Comparison of ENCODE assay signal across 8 cellular contexts in the genomic region with DNA sequence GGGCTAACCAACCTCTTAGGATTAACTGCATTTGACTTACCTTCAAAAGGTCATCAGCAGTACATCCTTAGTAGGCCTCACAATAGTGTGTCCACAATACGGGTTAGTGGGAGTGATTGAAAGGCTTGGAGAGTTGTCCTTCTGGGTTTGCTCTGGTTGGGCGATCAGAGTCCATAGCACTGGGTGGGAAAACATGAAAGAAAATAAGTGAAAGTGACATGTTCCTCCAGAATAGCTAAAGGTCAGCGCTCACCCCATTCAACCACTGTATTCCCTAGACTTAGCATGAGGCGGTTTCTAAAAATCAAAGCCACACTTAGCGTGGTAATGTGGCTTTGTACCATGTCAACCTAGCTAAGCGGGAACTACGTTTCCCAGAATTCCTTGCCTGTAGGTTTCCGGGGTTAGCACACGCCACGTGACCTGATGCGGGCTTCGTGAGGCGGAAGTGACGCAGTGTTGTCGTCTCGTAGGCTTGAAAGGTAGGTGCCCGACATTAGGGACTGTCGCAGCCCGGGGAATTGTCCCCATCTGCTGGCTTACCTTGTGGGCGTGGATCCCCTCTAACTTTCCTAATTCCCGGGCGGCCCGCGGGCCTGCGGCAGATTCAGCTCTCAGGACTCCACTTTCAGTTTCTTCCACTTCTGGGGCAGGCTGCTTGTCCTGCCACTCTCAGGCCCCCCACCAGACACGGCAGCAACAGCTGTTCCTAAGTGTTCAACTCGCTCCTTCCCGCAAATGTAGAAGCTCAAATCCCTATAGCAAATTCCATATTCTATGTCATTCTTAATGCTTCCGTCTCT. TPM values are rescaled to one million over a fixed set of nuclear protein-coding genes. Genes with fewer than 3 reads are reported as not detected.
DNase-seq lines count a peak whose midpoint lies in the region; ATAC-seq and TF ChIP-seq lines count a peak whose summit lies in the region.

No MANE protein-coding gene starts in this region.

- no peaks in the 10 kb centered on the region for H3K9me3 ChIP-seq in iPS-18a (ENCODE audit: control insufficient read depth, low read depth, low read length)
- no peaks in the 10 kb centered on the region for H3K9me3 ChIP-seq in skeletal muscle satellite cell (replicated peaks; ENCODE audit: low read length)

- H3K9me3 Mint-ChIP-seq in MCF 10A (ENCODE audit: unreplicated experiment), result no peaks in the 10 kb centered on the region

- DNase-seq in A172 (ENCODE audit: low spot score) (peak; percentile 92), NCI-H2081 treated with DMSO at 0.1 percent for 48 hours (lab: John Stamatoyannopoulos, UW) (peak; percentile 56), UCSD-AML1 (lab: John Stamatoyannopoulos, UW; ENCODE audit: unreplicated experiment) (peak; percentile 87), MCF 10A (ENCODE audit: unreplicated experiment) (peak; percentile 89)

- H3K36me3 ChIP-seq in iPS-18a (ENCODE audit: control insufficient read depth, low read depth, low read length) (no peaks in the 10 kb centered on the region), skeletal muscle satellite cell (ENCODE audit: insufficient read depth, low read length) (no peaks in the 10 kb centered on the region)

- H3K4me2 ChIP-seq in skeletal muscle satellite cell (ENCODE audit: low read length), result peak overlapping the region; percentile 86

- H3K9ac ChIP-seq in iPS-18a (ENCODE audit: low read length), result peak overlapping the region; percentile 52
- peak overlapping the region; percentile 90 for H3K9ac ChIP-seq in skeletal muscle satellite cell (ENCODE audit: low read depth, low read length)

- CTCF ChIA-PET in MCF 10A (lab: Yijun Ruan, JAX), result interaction anchor here (0.6 to 1.4 kb wide), 8 partner anchors 9 to 212 kb away, joined by 3 to 4 read pairs (median 3); no protein-coding TSS in a partner anchor

- H3K4me3 ChIP-seq in iPS-18a (ENCODE audit: low read length), result peak overlapping the region; percentile 75
- H3K4me3 ChIP-seq in skeletal muscle satellite cell (ENCODE audit: low read length), result peak overlapping the region; percentile 89

- no peaks in the 10 kb centered on the region for H3K27me3 Mint-ChIP-seq in MCF 10A (ENCODE audit: insufficient read depth, unreplicated experiment)

- no peak for TF ChIP-seq CTCF in MCF 10A (IDR thresholded peaks at IDR 0.05; ENCODE audit: unreplicated experiment)

- peak overlapping the region; percentile 97 for H3K4me3 Mint-ChIP-seq in MCF 10A (ENCODE audit: unreplicated experiment)

- no peaks in the 10 kb centered on the region for H3K36me3 Mint-ChIP-seq in MCF 10A (ENCODE audit: insufficient read depth, unreplicated experiment)

- H3K27me3 ChIP-seq in iPS-18a (ENCODE audit: control insufficient read depth, insufficient read depth, low read length), result peaks cover 21% of the 10 kb centered on the region
- H3K27me3 ChIP-seq in skeletal muscle satellite cell (ENCODE audit: control insufficient read depth, insufficient read depth, low read length), result peaks cover 9% of the 10 kb centered on the region

- H3K27ac ChIP-seq in iPS-18a (ENCODE audit: low read length), result no peak overlapping the region

- intact Hi-C loops in MCF 10A (cut with micrococcal nuclease), result loop anchor here (1.0 kb wide), 1 partner anchor 162 kb away; no protein-coding TSS in a partner anchor

- BruUV-seq in MCF 10A (replicated peaks; lab: Mats Ljungman, UMichigan), result no TSS peak

- H3K27ac Mint-ChIP-seq in MCF 10A (ENCODE audit: low read depth, unreplicated experiment), result peak overlapping the region; percentile 99

- ATAC-seq in GM18517 (IDR thresholded peaks at IDR 0.05; ENCODE audit: unreplicated experiment) (peak; percentile 98), HG03045 (IDR thresholded peaks at IDR 0.05; ENCODE audit: unreplicated experiment) (peak; percentile 98)

- H3K4me1 ChIP-seq in iPS-18a (ENCODE audit: control insufficient read depth, low read depth, low read length) (peaks cover 3% of the 10 kb centered on the region), skeletal muscle satellite cell (ENCODE audit: control insufficient read depth, insufficient read depth, low read length) (peaks cover 4% of the 10 kb centered on the region)

- POLR2A ChIA-PET in MCF 10A (lab: Yijun Ruan, JAX), result interaction anchor here (0.6 to 1.3 kb wide), 9 partner anchors 9 to 1259 kb away, joined by 3 to 10 read pairs (median 3); a partner anchor contains a TSS

- no peaks in the 10 kb centered on the region for H3K4me1 Mint-ChIP-seq in MCF 10A (ENCODE audit: insufficient read depth, unreplicated experiment)

RNA-seq across cellular contexts. Expression of a gene that starts 19.8 kb away (rescaled TPM):
- total RNA-seq in A172 (2014; rRNA removed; shearing (Covaris generic)), result not detected in 2 replicates
- total RNA-seq in MCF 10A (2022), result not detected in 2 replicates
- not detected in 2 replicates for total RNA-seq in skeletal muscle satellite cell (2012; rRNA removed)
